In the genomic region with DNA sequence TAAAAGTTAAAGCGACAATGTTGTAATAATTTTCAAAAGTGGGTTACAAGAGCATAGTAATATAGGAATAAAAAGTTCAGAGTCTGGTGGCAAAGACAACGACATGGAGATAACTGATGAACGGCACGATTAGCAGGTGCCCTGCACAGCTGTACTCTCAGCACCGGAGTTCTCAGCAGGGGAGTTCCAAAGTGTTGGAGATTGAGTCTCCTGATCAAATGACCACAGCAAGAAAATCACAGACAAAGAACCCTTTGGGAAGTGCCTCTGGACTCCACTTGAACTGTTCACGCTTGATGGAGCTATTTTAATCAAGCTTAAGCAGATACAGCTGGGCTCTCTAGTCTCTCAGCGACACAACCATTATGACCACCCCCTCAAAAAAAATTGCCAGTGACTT, we compare ENCODE assay signal across 19 cellular contexts.
DNase-seq lines count a peak whose midpoint lies in the region; ATAC-seq lines count a peak whose summit lies in the region.
"Had no signal": no experiment of that assay in that cellular context is flagged by ENCODE, and none has a peak within 500 bp of the region (broad histone marks: within the 10 kb centered on the region; RNA-seq: fewer than 3 reads in every experiment).

No MANE protein-coding gene starts in this region.

- H3K36me3 ChIP-seq in SJCRH30: no peaks in the 10 kb centered on the region
- H3K36me3 ChIP-seq: MG63 had no signal

- no peak overlapping the region for H3K27ac ChIP-seq in SJCRH30

- no peaks in the 10 kb centered on the region for H3K36me3 Mint-ChIP-seq in activated naive CD8-positive, alpha-beta T cell treated with anti-CD3 and anti-CD28 coated beads, Interleukin-2, amount 50 U/mL, for 24 hours (ENCODE audit: low read depth)
- H3K36me3 Mint-ChIP-seq: CD4-positive, alpha-beta memory T cell had no signal

- no peak overlapping the region for H3K4me3 ChIP-seq in SJCRH30
- H3K4me3 ChIP-seq: MG63 had no signal

- no peaks in the 10 kb centered on the region for H3K4me1 Mint-ChIP-seq in activated naive CD8-positive, alpha-beta T cell treated with anti-CD3 and anti-CD28 coated beads, Interleukin-2, amount 50 U/mL, for 24 hours
- H3K4me1 Mint-ChIP-seq: CD4-positive, alpha-beta memory T cell had no signal

- no peak overlapping the region for H3K27ac Mint-ChIP-seq in activated naive CD8-positive, alpha-beta T cell treated with anti-CD3 and anti-CD28 coated beads, Interleukin-2, amount 50 U/mL, for 24 hours
- H3K27ac Mint-ChIP-seq: CD4-positive, alpha-beta memory T cell had no signal

- DNase-seq in NCI-H1092 treated with DMSO at 0.1 percent for 48 hours (lab: John Stamatoyannopoulos, UW) (peak; percentile 28), SJCRH30 (peak; percentile 7 to 41), medulla oblongata (ENCODE audit: extremely low spot score) (peak; percentile 7), retina (peak; percentile 79), NCI-H2081 (lab: John Stamatoyannopoulos, UW) (no peak), NAMALWA (ENCODE audit: low spot score) (no peak)
- DNase-seq in activated naive CD8-positive, alpha-beta T cell treated with anti-CD3 and anti-CD28 coated beads, Interleukin-2, amount 50 U/mL, for 24 hours: no peak
- DNase-seq: C1 segment of cervical spinal cord; Caco-2; CD4-positive, alpha-beta memory T cell; HCEC 1CT; IMR-90; KG1; MG63; NCI-H1436 treated with DMSO at 0.1 percent for 48 hours; NCI-H187 treated with DMSO at 0.1 percent for 48 hours; NCI-H2227 treated with DMSO at 0.1 percent for 48 hours; NK-92 treated with Interleukin-12 subunit alpha and Interleukin-12 subunit beta, amount 100 ng/mL, for 24 hours; PC-3 had no signal

- no peaks in the 10 kb centered on the region for H3K9me3 Mint-ChIP-seq in activated naive CD8-positive, alpha-beta T cell treated with anti-CD3 and anti-CD28 coated beads, Interleukin-2, amount 50 U/mL, for 24 hours

- H3K27me3 Mint-ChIP-seq in activated naive CD8-positive, alpha-beta T cell treated with anti-CD3 and anti-CD28 coated beads, Interleukin-2, amount 50 U/mL, for 24 hours: no peaks in the 10 kb centered on the region
- H3K27me3 Mint-ChIP-seq: CD4-positive, alpha-beta memory T cell had no signal

- no peaks in the 10 kb centered on the region for H3K4me1 ChIP-seq in SJCRH30
- H3K4me1 ChIP-seq: Caco-2 had no signal

- ATAC-seq in activated naive CD8-positive, alpha-beta T cell treated with anti-CD3 and anti-CD28 coated beads, Interleukin-2, amount 50 U/mL, for 24 hours: no peak
- ATAC-seq: PC-3 had no signal

- H3K4me3 Mint-ChIP-seq in activated naive CD8-positive, alpha-beta T cell treated with anti-CD3 and anti-CD28 coated beads, Interleukin-2, amount 50 U/mL, for 24 hours: no peak overlapping the region
- H3K4me3 Mint-ChIP-seq: CD4-positive, alpha-beta memory T cell had no signal

- H3K9me3 ChIP-seq in SJCRH30 (replicated peaks): no peaks in the 10 kb centered on the region
- H3K9me3 ChIP-seq: Caco-2, MG63 had no signal

- H3K27me3 ChIP-seq in SJCRH30: no peaks in the 10 kb centered on the region
- H3K27me3 ChIP-seq: MG63 had no signal

Comparison
In these comparisons a context has a peak if more than half of its experiments do, and no peak if none do; other contexts are left out.
1. DNase-seq: peak in NCI-H1092 treated with DMSO at 0.1 percent for 48 hours (single experiment), SJCRH30 (2 of 2), medulla oblongata (single experiment) and retina (single experiment); none in NCI-H2081 (0 of 2), NAMALWA (single experiment) and activated naive CD8-positive, alpha-beta T cell treated with anti-CD3 and anti-CD28 coated beads, Interleukin-2, amount 50 U/mL, for 24 hours (single experiment).